Comparison of ENCODE assay signal across 10 cellular contexts in genomic region chr10:102629661-102630614, GRCh38. TPM values are rescaled to one million over a fixed set of nuclear protein-coding genes. Genes with fewer than 3 reads are reported as not detected.
A peak's percentile ranks its signal among the peaks of the same experiment; 100 is the strongest.
DNase-seq lines count a peak whose midpoint lies in the region; ATAC-seq and TF ChIP-seq lines count a peak whose summit lies in the region.
"Had no signal": no experiment of that assay in that cellular context is flagged by ENCODE, and none has a peak within 500 bp of the region (broad histone marks: within the 10 kb centered on the region; RNA-seq: fewer than 3 reads in every experiment).

No MANE protein-coding gene starts in this region.

- H3K27ac Mint-ChIP-seq in activated T-helper 2 cell treated with anti-CD3 and anti-CD28 coated beads, Interferon-gamma antibody, Interleukin-2, Interleukin-4, amounts not matched to agents 10 μg/mL and 5 μg/mL and 100 μg/mL, durations not matched to agents 14 hours and 24 hours and 36 hours = no peak overlapping the region

- no peak for TF ChIP-seq POLR2A in right lobe of liver (IDR thresholded peaks at IDR 0.05)

- TF ChIP-seq CTCF in cardiac muscle cell (IDR thresholded peaks at IDR 0.05; ENCODE audit: low read depth, low read length) = peak; percentile 3
- no peak for TF ChIP-seq CTCF in right lobe of liver (IDR thresholded peaks at IDR 0.05)

- no peak for ATAC-seq in left ventricle myocardium superior
- no peak for ATAC-seq in right lobe of liver
- no peak for ATAC-seq in esophagus mucosa
- ATAC-seq in HG02571 (IDR thresholded peaks at IDR 0.05; ENCODE audit: unreplicated experiment) = no peak

- peaks cover 25% of the 10 kb centered on the region for H3K4me1 Mint-ChIP-seq in activated T-helper 2 cell treated with anti-CD3 and anti-CD28 coated beads, Interferon-gamma antibody, Interleukin-2, Interleukin-4, amounts not matched to agents 10 μg/mL and 5 μg/mL and 100 μg/mL, durations not matched to agents 14 hours and 24 hours and 36 hours (ENCODE audit: low read depth)

- H3K27me3 Mint-ChIP-seq in activated T-helper 2 cell treated with anti-CD3 and anti-CD28 coated beads, Interferon-gamma antibody, Interleukin-2, Interleukin-4, amounts not matched to agents 10 μg/mL and 5 μg/mL and 100 μg/mL, durations not matched to agents 14 hours and 24 hours and 36 hours (ENCODE audit: low read depth) = no peaks in the 10 kb centered on the region
- H3K27me3 Mint-ChIP-seq: CD4-positive, CD25-positive, alpha-beta regulatory T cell had no signal

- H3K9me3 ChIP-seq in cardiac muscle cell (ENCODE audit: low read depth) (no peaks in the 10 kb centered on the region), right lobe of liver (no peaks in the 10 kb centered on the region)

- intact Hi-C loops in left ventricle myocardium superior (cut with micrococcal nuclease) (no loop called here), right lobe of liver (cut with DNase I) (no loop called here)
- intact Hi-C loops in activated T-helper 2 cell treated with anti-CD3 and anti-CD28 coated beads, Interferon-gamma antibody, Interleukin-2, Interleukin-4, amounts not matched to agents 10 μg/mL and 5 μg/mL and 100 μg/mL, durations not matched to agents 14 hours and 24 hours and 36 hours (cut with micrococcal nuclease) = no loop called here

- H3K4me1 ChIP-seq in cardiac muscle cell (ENCODE audit: low read depth) (peaks cover 89% of the 10 kb centered on the region), right lobe of liver (peaks cover 0 to 28% (median 8%) of the 10 kb centered on the region in 4 donors)

- H3K27me3 ChIP-seq in cardiac muscle cell (no peaks in the 10 kb centered on the region), right lobe of liver (no peaks in the 10 kb centered on the region)

- no peaks in the 10 kb centered on the region for H3K9me3 Mint-ChIP-seq in activated T-helper 2 cell treated with anti-CD3 and anti-CD28 coated beads, Interferon-gamma antibody, Interleukin-2, Interleukin-4, amounts not matched to agents 10 μg/mL and 5 μg/mL and 100 μg/mL, durations not matched to agents 14 hours and 24 hours and 36 hours
- H3K9me3 Mint-ChIP-seq: activated T-helper 1 cell treated with anti-CD3 and anti-CD28 coated beads, Interleukin-12 subunit alpha, Interleukin-12 subunit beta, Interleukin-2, Interleukin-4 antibody, amounts not matched to agents 30 ng/mL and 10 ng/mL and 1 ng/mL, durations not matched to agents 14 hours and 24 hours and 36 hours; CD4-positive, CD25-positive, alpha-beta regulatory T cell had no signal

- DNase-seq in cardiac muscle cell (ENCODE audit: low read depth in 1 of 2, low spot score in 1 of 2) (peak; percentile 83 to 93), left ventricle myocardium superior (no peak), caudate nucleus (lab: John Stamatoyannopoulos, UW) (peak in 1 of 61 donors; percentile 9), right lobe of liver (peak in 2 of 3 donors; percentile 22 to 45), medulla oblongata (ENCODE audit: extremely low spot score) (no peak)
- no peak for DNase-seq in activated T-helper 2 cell treated with anti-CD3 and anti-CD28 coated beads, Interferon-gamma antibody, Interleukin-2, Interleukin-4, amounts not matched to agents 10 μg/mL and 5 μg/mL and 100 μg/mL, durations not matched to agents 14 hours and 24 hours and 36 hours (ENCODE audit: low spot score)
- DNase-seq: CD4-positive, CD25-positive, alpha-beta regulatory T cell had no signal

- peak overlapping the region; percentile 94 for H3K27ac ChIP-seq in cardiac muscle cell
- H3K27ac ChIP-seq in caudate nucleus (ENCODE audit: low read depth, low read length) = peak overlapping the region; percentile 86
- peak overlapping the region in 1 of 3 donors; percentile 93 for H3K27ac ChIP-seq in right lobe of liver

- H3K36me3 Mint-ChIP-seq in activated T-helper 2 cell treated with anti-CD3 and anti-CD28 coated beads, Interferon-gamma antibody, Interleukin-2, Interleukin-4, amounts not matched to agents 10 μg/mL and 5 μg/mL and 100 μg/mL, durations not matched to agents 14 hours and 24 hours and 36 hours (ENCODE audit: low read depth) = peaks cover 4% of the 10 kb centered on the region

- H3K4me3 ChIP-seq in cardiac muscle cell (no peak overlapping the region), right lobe of liver (no peak overlapping the region)

- 98% methylated on average over 11 of the region's 22 CpGs for WGBS in right lobe of liver (ENCODE audit: insufficient coverage, low coverage, low lambda C conversion rate, missing lambda C conversion rate)

- H3K4me3 Mint-ChIP-seq in activated T-helper 2 cell treated with anti-CD3 and anti-CD28 coated beads, Interferon-gamma antibody, Interleukin-2, Interleukin-4, amounts not matched to agents 10 μg/mL and 5 μg/mL and 100 μg/mL, durations not matched to agents 14 hours and 24 hours and 36 hours (ENCODE audit: low read depth) = no peak overlapping the region
- H3K4me3 Mint-ChIP-seq: activated T-helper 1 cell treated with anti-CD3 and anti-CD28 coated beads, Interleukin-12 subunit alpha, Interleukin-12 subunit beta, Interleukin-2, Interleukin-4 antibody, amounts not matched to agents 30 ng/mL and 10 ng/mL and 1 ng/mL, durations not matched to agents 14 hours and 24 hours and 36 hours; CD4-positive, CD25-positive, alpha-beta regulatory T cell had no signal

- H3K36me3 ChIP-seq in cardiac muscle cell = no peaks in the 10 kb centered on the region
- no peaks in the 10 kb centered on the region for H3K36me3 ChIP-seq in right lobe of liver

RNA-seq across cellular contexts. Expression of gene TRIM8, which starts 14.3 kb away (rescaled TPM):
- total RNA-seq in cardiac muscle cell = 100 and 130 TPM in 2 replicates
- polyA plus RNA-seq in cardiac muscle cell = 59.8 and 65.6 TPM in 2 replicates
- 117 TPM for total RNA-seq in left ventricle myocardium superior
- 10 to 100 TPM; 34.7 to 99.8 (median 41.2) TPM for total RNA-seq in right lobe of liver
- total RNA-seq in activated T-helper 2 cell treated with anti-CD3 and anti-CD28 coated beads, Interferon-gamma antibody, Interleukin-2, Interleukin-4, amounts not matched to agents 10 μg/mL and 5 μg/mL and 100 μg/mL, durations not matched to agents 14 hours and 24 hours and 36 hours = 76.7 and 82.9 TPM in 2 replicates
- total RNA-seq in esophagus mucosa = 29.1 TPM

Comparison
In these comparisons a context has a peak if more than half of its experiments do, and no peak if none do; other contexts are left out.
1. DNase-seq: peak in cardiac muscle cell (2 of 2) and right lobe of liver (2 of 3); none in left ventricle myocardium superior (single experiment), activated T-helper 2 cell treated with anti-CD3 and anti-CD28 coated beads, Interferon-gamma antibody, Interleukin-2, Interleukin-4, amounts not matched to agents 10 μg/mL and 5 μg/mL and 100 μg/mL, durations not matched to agents 14 hours and 24 hours and 36 hours (single experiment) and medulla oblongata (single experiment).